30 cellular contexts compared by ENCODE assay signal in the genomic region with DNA sequence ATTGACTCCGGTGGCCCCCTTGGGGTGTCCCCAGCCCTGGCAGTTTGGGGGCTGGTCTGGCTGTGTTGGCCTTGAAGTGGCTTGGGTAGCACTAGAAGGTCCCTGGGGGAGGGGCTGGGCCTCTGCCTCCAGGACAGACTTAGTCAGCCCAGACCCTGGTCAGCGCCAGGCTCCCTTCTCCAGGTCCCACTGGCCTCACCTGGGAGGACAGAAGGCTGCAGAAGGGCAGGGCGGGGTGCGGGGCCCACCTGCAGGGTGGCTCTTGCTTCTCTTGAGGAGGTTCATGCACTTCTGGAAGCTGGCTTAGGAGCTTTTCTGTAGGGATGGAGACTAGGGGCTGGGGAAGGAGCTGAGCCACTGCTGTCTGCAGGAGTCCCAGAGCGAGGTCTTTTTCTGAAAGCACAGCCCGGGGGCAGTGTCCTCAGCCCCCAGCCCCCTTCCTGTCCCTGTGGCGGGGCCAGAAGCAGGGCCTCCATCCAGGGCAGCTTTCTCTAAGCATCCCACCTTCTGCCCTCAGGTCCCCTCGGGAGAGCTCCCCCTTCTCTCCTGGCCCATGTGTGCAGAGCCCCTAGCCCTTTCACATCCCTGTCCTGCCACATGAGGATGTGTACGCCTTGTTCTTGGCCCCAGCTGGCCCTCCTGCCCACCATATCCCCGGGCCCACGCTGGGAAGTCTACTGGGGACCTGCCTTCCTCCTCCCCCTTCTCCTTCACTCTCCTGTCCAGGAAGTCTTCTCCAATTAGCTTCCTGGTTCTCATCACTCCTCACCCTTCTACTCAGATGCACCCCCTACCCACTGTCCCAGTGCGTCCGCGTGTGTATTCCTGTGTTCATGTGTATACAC. TPM values are rescaled to one million over a fixed set of nuclear protein-coding genes. Genes with fewer than 3 reads are reported as not detected.
A peak's percentile ranks its signal among the peaks of the same experiment; 100 is the strongest.
DNase-seq lines count a peak whose midpoint lies in the region; ATAC-seq, FAIRE-seq and TF ChIP-seq lines count a peak whose summit lies in the region.
"Had no signal": no experiment of that assay in that cellular context is flagged by ENCODE, and none has a peak within 500 bp of the region (broad histone marks: within the 10 kb centered on the region; RNA-seq: fewer than 3 reads in every experiment).

No MANE protein-coding gene starts in this region.

- TF ChIP-seq CTCF in right atrium auricular region (IDR thresholded peaks at IDR 0.05), result no peak
- no peak for TF ChIP-seq CTCF in left ventricle myocardium inferior (IDR thresholded peaks at IDR 0.05; ENCODE audit: borderline replicate concordance)
- no peak for TF ChIP-seq CTCF in natural killer cell (IDR thresholded peaks at IDR 0.05)

- H3K9me3 ChIP-seq in right atrium auricular region (no peaks in the 10 kb centered on the region), left ventricle myocardium inferior (replicated peaks) (no peaks in the 10 kb centered on the region)
- H3K9me3 ChIP-seq: left lung had no signal

- no peaks in the 10 kb centered on the region for H3K36me3 Mint-ChIP-seq in natural killer cell
- H3K36me3 Mint-ChIP-seq: mesothelial cell of epicardium, naive B cell, type B pancreatic cell, WTC11 had no signal

- intact Hi-C loops in left ventricle myocardium inferior (cut with micrococcal nuclease) (no loop called here), natural killer cell (cut with micrococcal nuclease) (no loop called here)

- H3K27me3 ChIP-seq in right atrium auricular region (no peaks in the 10 kb centered on the region), left ventricle myocardium inferior (ENCODE audit: low read depth) (no peaks in the 10 kb centered on the region)
- H3K27me3 ChIP-seq: brain microvascular endothelial cell, left lung had no signal

- no peaks in the 10 kb centered on the region for H3K27me3 Mint-ChIP-seq in natural killer cell (ENCODE audit: low read depth in 2 of 2)

- peak; percentile 47 for DNase-seq in right atrium auricular region (ENCODE audit: low spot score)
- DNase-seq in left ventricle myocardium inferior, result no peak
- peak; percentile 13 for DNase-seq in activated CD8-positive, alpha-beta memory T cell treated with anti-CD3 and anti-CD28 coated beads, Interleukin-2, amount 50 U/mL, for 4 hours
- DNase-seq in natural killer cell, result peak; percentile 11
- DNase-seq in urothelium cell line (ENCODE audit: low spot score), result no peak
- no peak for DNase-seq in GDM1 (lab: John Stamatoyannopoulos, UW)
- DNase-seq in activated naive CD4-positive, alpha-beta T cell treated with anti-CD3 and anti-CD28 coated beads, Interleukin-2, amount 50 U/mL, for 16 hours, result no peak
- DNase-seq in KBM-7, result no peak
- DNase-seq: activated gamma-delta T cell; amniotic stem cell; brain microvascular endothelial cell; DMS79; effector CD8-positive, alpha-beta T cell; GF-D8; H9; naive B cell; NCI-H1092 treated with DMSO at 0.1 percent for 48 hours; NCI-H1930; NCI-H524 treated with DMSO at 0.1 percent for 48 hours; stimulated activated CD4-positive, alpha-beta T cell treated with anti-CD3 and anti-CD28 coated beads, Interleukin-2, amount 100 ng/mL, for 24 hours had no signal

- H3K4me1 Mint-ChIP-seq in natural killer cell, result peaks cover 0 to 4% of the 10 kb centered on the region in 2 donors
- H3K4me1 Mint-ChIP-seq: mesothelial cell of epicardium, naive B cell had no signal

- ATAC-seq in natural killer cell, result no peak
- ATAC-seq: Right ventricle myocardium inferior, WTC11 had no signal

- in situ Hi-C loops in KBM-7 (cut with MboI; ENCODE audit: low pct_unique_long_range_greater_than_20kb, low sequenced_read_pairs), result no loop called here

- no peak overlapping the region for H3K4me3 Mint-ChIP-seq in natural killer cell
- H3K4me3 Mint-ChIP-seq: H9, mesothelial cell of epicardium, naive B cell, type B pancreatic cell, WTC11 had no signal

- H3K27ac ChIP-seq in right atrium auricular region, result no peak overlapping the region
- no peak overlapping the region for H3K27ac ChIP-seq in left ventricle myocardium inferior (replicated peaks)
- H3K27ac ChIP-seq: brain microvascular endothelial cell, left lung, PC-9 had no signal

- H3K9me3 Mint-ChIP-seq in natural killer cell, result no peaks in the 10 kb centered on the region
- H3K9me3 Mint-ChIP-seq: H9, mesothelial cell of epicardium, naive B cell, type B pancreatic cell had no signal

- H3K36me3 ChIP-seq in right atrium auricular region, result no peaks in the 10 kb centered on the region
- H3K36me3 ChIP-seq in left ventricle myocardium inferior, result no peaks in the 10 kb centered on the region
- H3K36me3 ChIP-seq: brain microvascular endothelial cell, left lung had no signal

- H3K4me3 ChIP-seq in right atrium auricular region, result no peak overlapping the region
- no peak overlapping the region for H3K4me3 ChIP-seq in left ventricle myocardium inferior
- H3K4me3 ChIP-seq: left lung, PC-9, smooth muscle cell had no signal

- H3K4me1 ChIP-seq in right atrium auricular region, result no peaks in the 10 kb centered on the region
- H3K4me1 ChIP-seq in left ventricle myocardium inferior, result peaks cover 4% of the 10 kb centered on the region
- H3K4me1 ChIP-seq: left lung had no signal

- H3K27ac Mint-ChIP-seq in natural killer cell, result no peak overlapping the region
- H3K27ac Mint-ChIP-seq: mesothelial cell of epicardium, naive B cell, type B pancreatic cell, WTC11 had no signal

- peak; percentile 92 for FAIRE-seq in urothelium cell line (lab: Jason Lieb, UNC)
- FAIRE-seq: GM18507 had no signal

RNA-seq across cellular contexts. Expression of a gene that starts 11.0 kb away (rescaled TPM):
- total RNA-seq in right atrium auricular region (not detected), left ventricle myocardium inferior (not detected), natural killer cell (under 1 TPM in 1 of 3 donors, not detected in 2; 0.16 TPM)
- total RNA-seq: fibroblast of villous mesenchyme, H9, left lung, mesothelial cell of epicardium, omental fat pad, PC-9, Right ventricle myocardium inferior, smooth muscle cell, WTC11 had no signal

RNA-seq across cellular contexts. Expression of a gene that starts 41.6 kb away (rescaled TPM):
- total RNA-seq in right atrium auricular region, result 1 to 10 TPM; 8.9 to 9.7 TPM
- 8.2 TPM for total RNA-seq in left ventricle myocardium inferior
- 10 to 100 TPM; 33.7 to 48.4 (median 47.8) TPM for total RNA-seq in natural killer cell

Comparison
In these comparisons a context has a peak if more than half of its experiments do, and no peak if none do; other contexts are left out.
1. DNase-seq: peak in right atrium auricular region (single experiment), activated CD8-positive, alpha-beta memory T cell treated with anti-CD3 and anti-CD28 coated beads, Interleukin-2, amount 50 U/mL, for 4 hours (single experiment) and natural killer cell (single experiment); none in left ventricle myocardium inferior (single experiment), urothelium cell line (single experiment), GDM1 (single experiment), activated naive CD4-positive, alpha-beta T cell treated with anti-CD3 and anti-CD28 coated beads, Interleukin-2, amount 50 U/mL, for 16 hours (single experiment) and KBM-7 (single experiment).